In the genomic region with DNA sequence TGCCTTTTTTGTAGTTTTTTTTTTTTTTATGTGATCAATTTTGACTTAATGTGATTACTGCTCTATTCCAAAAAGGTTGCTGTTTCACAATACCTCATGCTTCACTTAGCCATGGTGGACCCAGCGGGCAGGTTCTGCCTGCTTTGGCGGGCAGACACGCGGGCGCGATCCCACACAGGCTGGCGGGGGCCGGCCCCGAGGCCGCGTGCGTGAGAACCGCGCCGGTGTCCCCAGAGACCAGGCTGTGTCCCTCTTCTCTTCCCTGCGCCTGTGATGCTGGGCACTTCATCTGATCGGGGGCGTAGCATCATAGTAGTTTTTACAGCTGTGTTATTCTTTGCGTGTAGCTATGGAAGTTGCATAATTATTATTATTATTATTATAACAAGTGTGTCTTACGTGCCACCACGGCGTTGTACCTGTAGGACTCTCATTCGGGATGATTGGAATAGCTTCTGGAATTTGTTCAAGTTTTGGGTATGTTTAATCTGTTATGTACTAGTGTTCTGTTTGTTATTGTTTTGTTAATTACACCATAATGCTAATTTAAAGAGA, we compare ENCODE assay signal across 20 cellular contexts. TPM values are rescaled to one million over a fixed set of nuclear protein-coding genes. Genes with fewer than 3 reads are reported as not detected.
DNase-seq lines count a peak whose midpoint lies in the region; ATAC-seq and TF ChIP-seq lines count a peak whose summit lies in the region.
"Had no signal": no experiment of that assay in that cellular context is flagged by ENCODE, and none has a peak within 500 bp of the region (broad histone marks: within the 10 kb centered on the region; RNA-seq: fewer than 3 reads in every experiment).

No MANE protein-coding gene starts in this region.

- intact Hi-C loops in PC-3 (cut with micrococcal nuclease) (no loop called here), right lobe of liver (cut with DNase I) (no loop called here), spleen (cut with DNase I; ENCODE audit: low total_unique reads) (no loop called here)

- BruUV-seq in PC-3 (replicated peaks; lab: Mats Ljungman, UMichigan), result no TSS peak

- H3K4me3 ChIP-seq in PC-3 (ENCODE audit: low read length) (no peak overlapping the region), right lobe of liver (no peak overlapping the region), spleen (no peak overlapping the region), foreskin fibroblast (ENCODE audit: low read depth in 1 of 2, low read length in 2 of 2) (no peak overlapping the region)
- H3K4me3 ChIP-seq: GM12878, GM23248, PC-9 had no signal

- H3K79me2 ChIP-seq in PC-3 (ENCODE audit: low read length), result peaks cover 25% of the 10 kb centered on the region

- no peak overlapping the region for H3K9ac ChIP-seq in PC-3 (ENCODE audit: low read length)

- peaks cover 45% of the 10 kb centered on the region for H4K20me1 ChIP-seq in PC-3 (ENCODE audit: low read length)

- POLR2A ChIA-PET in PC-3 (lab: Charles Lee; ENCODE audit: unreplicated experiment), result no interaction called here

- H3K9me2 ChIP-seq in PC-3 (replicated peaks; ENCODE audit: low read length), result no peaks in the 10 kb centered on the region

- no peak for TF ChIP-seq CTCF in PC-3 (conservative IDR thresholded peaks at IDR 0.05; ENCODE audit: low read depth, low read length)
- no peak for TF ChIP-seq CTCF in right lobe of liver (IDR thresholded peaks at IDR 0.05)
- TF ChIP-seq CTCF in spleen (IDR thresholded peaks at IDR 0.05 in 8 of 11, conservative IDR thresholded peaks at IDR 0.05 in 3 of 11), result no peak
- TF ChIP-seq CTCF in foreskin fibroblast (IDR thresholded peaks at IDR 0.05; ENCODE audit: low read depth, low read length), result no peak

- peaks cover 69% of the 10 kb centered on the region for H3K4me1 ChIP-seq in PC-3 (ENCODE audit: insufficient read depth, low read length)
- H3K4me1 ChIP-seq in right lobe of liver, result peaks cover 0 to 13% (median 0%) of the 10 kb centered on the region in 4 donors
- peaks cover 0 to 26% (median 10%) of the 10 kb centered on the region in 6 donors for H3K4me1 ChIP-seq in spleen

- CTCF ChIA-PET in PC-3 (lab: Charles Lee), result no interaction called here

- H3F3A ChIP-seq in PC-3 (ENCODE audit: low read length, unreplicated experiment), result peaks cover 46% of the 10 kb centered on the region

- H3K4me2 ChIP-seq in PC-3 (ENCODE audit: low read length), result peak overlapping the region; percentile 48

- no peak overlapping the region for H2AFZ ChIP-seq in PC-3 (ENCODE audit: low read length)
- H2AFZ ChIP-seq: GM23248, PC-9 had no signal

- H3K27ac ChIP-seq in PC-3 (ENCODE audit: low read length), result peak overlapping the region; percentile 87
- H3K27ac ChIP-seq in right lobe of liver, result no peak overlapping the region
- H3K27ac ChIP-seq in spleen, result no peak overlapping the region

- ATAC-seq in PC-3 (no peak), right lobe of liver (no peak)
- ATAC-seq: GM12878 had no signal

- peak; percentile 20 to 26 for DNase-seq in SHP77 (lab: John Stamatoyannopoulos, UW)
- DNase-seq in SHP77 treated with DMSO at 0.1 percent for 48 hours (lab: John Stamatoyannopoulos, UW), result no peak
- DNase-seq in PC-3, result no peak
- DNase-seq in right lobe of liver, result peak; percentile 17 to 42 (median 42)
- peak; percentile 44 for DNase-seq in spleen
- DNase-seq in HK-2 (ENCODE audit: unreplicated experiment), result no peak
- no peak for DNase-seq in foreskin fibroblast
- DNase-seq in stimulated activated CD4-positive, alpha-beta T cell treated with anti-CD3 and anti-CD28 coated beads, Interleukin-2, amount 100 ng/mL, for 48 hours, result no peak
- DNase-seq: CD4-positive, CD25-positive, alpha-beta regulatory T cell; GDM1; KG1; NCI-H1092; NCI-H146; NCI-H2081; NCI-H510A; NCI-H82 had no signal

- no peaks in the 10 kb centered on the region for H3K27me3 ChIP-seq in PC-3 (ENCODE audit: low read length)
- H3K27me3 ChIP-seq in right lobe of liver, result no peaks in the 10 kb centered on the region
- no peaks in the 10 kb centered on the region for H3K27me3 ChIP-seq in spleen (replicated peaks in 1 of 7)

- TF ChIP-seq POLR2A in right lobe of liver (IDR thresholded peaks at IDR 0.05) (no peak), spleen (IDR thresholded peaks at IDR 0.05) (no peak)

- H3K36me3 ChIP-seq in PC-3 (ENCODE audit: low read depth, low read length) (peaks cover 49% of the 10 kb centered on the region), right lobe of liver (peaks cover 0 to 51% (median 19%) of the 10 kb centered on the region in 4 donors), spleen (peaks cover 0 to 61% (median 38%) of the 10 kb centered on the region in 6 donors)

- WGBS in right lobe of liver (ENCODE audit: insufficient coverage, low coverage, low lambda C conversion rate, missing lambda C conversion rate), result 88% methylated on average over 20 of the region's 23 CpGs
- 92 to 96% (median 95%) methylated on average over 23 of the region's 23 CpGs for WGBS in spleen, 5 donors

- no peaks in the 10 kb centered on the region for H3K9me3 ChIP-seq in PC-3 (ENCODE audit: low read length)
- no peaks in the 10 kb centered on the region for H3K9me3 ChIP-seq in right lobe of liver
- H3K9me3 ChIP-seq in spleen, result no peaks in the 10 kb centered on the region

RNA-seq across cellular contexts. Expression of a gene that starts 12.5 kb away (rescaled TPM):
- total RNA-seq in PC-3 (2014; rRNA removed) (868 and 934 TPM in 2 replicates), right lobe of liver (100 to 1,000 TPM in 3 of 6 experiments, 10 to 100 TPM in 3; 67.0 to 283 (median 94.1) TPM), spleen (10 to 100 TPM; 14.3 to 96.6 (median 60.5) TPM)
- 10 to 100 TPM in 1 of 3 donors, 1 to 10 TPM in 2; 4.3 to 22.7 (median 6.4) TPM for polyA plus RNA-seq in spleen

RNA-seq across cellular contexts. Expression of a gene that starts 21.7 kb away (rescaled TPM):
- total RNA-seq in PC-3 (2014; rRNA removed), result 37.5 and 46.1 TPM in 2 replicates
- total RNA-seq in right lobe of liver, result 1 to 10 TPM; 4.1 to 7.9 (median 5.6) TPM
- 10 to 100 TPM; 21.0 to 41.4 (median 31.3) TPM for total RNA-seq in spleen
- polyA plus RNA-seq in spleen, result 10 to 100 TPM; 17.5 to 32.3 (median 30.8) TPM

RNA-seq across cellular contexts. Expression of a gene that starts 50.3 kb away (rescaled TPM):
- total RNA-seq in PC-3 (2014; rRNA removed) (not detected in 2 replicates), right lobe of liver (under 1 TPM in 1 of 6 experiments, not detected in 5; 0.18 TPM), spleen (not detected)
- polyA plus RNA-seq in spleen, result not detected
- total RNA-seq: CD4-positive, CD25-positive, alpha-beta regulatory T cell; GM23248; M059J had no signal
- polyA plus RNA-seq: CD4-positive, CD25-positive, alpha-beta regulatory T cell; GM12878; GM23248 had no signal

Comparison
In these comparisons a context has a peak if more than half of its experiments do, and no peak if none do; other contexts are left out.
1. DNase-seq: peak in SHP77 (2 of 2), right lobe of liver (3 of 3) and spleen (single experiment); none in SHP77 treated with DMSO at 0.1 percent for 48 hours (single experiment), PC-3 (single experiment), HK-2 (single experiment), foreskin fibroblast (0 of 2) and stimulated activated CD4-positive, alpha-beta T cell treated with anti-CD3 and anti-CD28 coated beads, Interleukin-2, amount 100 ng/mL, for 48 hours (0 of 2).